Comparison of ENCODE assay signal across 10 cellular contexts in the genomic region with DNA sequence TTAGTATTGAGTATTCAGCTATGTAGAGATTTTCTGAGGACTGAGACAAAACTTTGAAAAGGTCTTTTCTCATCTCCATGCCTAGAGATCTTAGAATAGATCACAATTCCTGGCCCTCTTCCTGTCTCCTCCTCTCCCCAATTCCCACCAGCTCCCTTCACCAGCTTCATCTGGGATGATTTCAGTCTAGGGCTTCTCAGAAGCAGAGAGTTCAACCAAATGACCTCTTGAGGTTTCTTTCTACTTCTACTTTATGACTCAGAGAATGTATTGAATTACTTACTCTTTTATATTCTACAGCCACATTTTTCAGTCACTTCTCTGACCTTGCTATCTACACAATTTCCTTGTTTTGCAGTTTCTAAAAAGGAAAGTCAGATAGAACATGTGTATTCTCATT. TPM values are rescaled to one million over a fixed set of nuclear protein-coding genes. Genes with fewer than 3 reads are reported as not detected.
DNase-seq lines count a peak whose midpoint lies in the region; ATAC-seq and TF ChIP-seq lines count a peak whose summit lies in the region.
"Had no signal": no experiment of that assay in that cellular context is flagged by ENCODE, and none has a peak within 500 bp of the region (broad histone marks: within the 10 kb centered on the region; RNA-seq: fewer than 3 reads in every experiment).

No MANE protein-coding gene starts in this region.

- H3K4me2 ChIP-seq in KMS-11 = peak overlapping the region; percentile 33; the same call in 1 of the 2 replicates
- no peak overlapping the region for H3K4me2 ChIP-seq in mesenchymal stem cell (ENCODE audit: low read length, poor library complexity, severe bottlenecking)

- H4K20me1 ChIP-seq in KMS-11 (ENCODE audit: insufficient read depth) = no peaks in the 10 kb centered on the region

- no peak overlapping the region for H2BK15ac ChIP-seq in mesenchymal stem cell (ENCODE audit: low read depth, poor library complexity, severe bottlenecking)

- no peak overlapping the region for H2BK120ac ChIP-seq in mesenchymal stem cell (ENCODE audit: low read depth, low read length)

- H3K9ac ChIP-seq in KMS-11 = no peak overlapping the region
- H3K9ac ChIP-seq in mesenchymal stem cell (ENCODE audit: low read length) = peak overlapping the region; percentile 70

- H3K79me2 ChIP-seq in KMS-11 (ENCODE audit: insufficient read depth, low read depth) = no peaks in the 10 kb centered on the region

- TF ChIP-seq POLR2A in esophagus muscularis mucosa (IDR thresholded peaks at IDR 0.05; ENCODE audit: low read depth) = no peak

- no peak overlapping the region for H4K8ac ChIP-seq in mesenchymal stem cell (ENCODE audit: low read length)

- H4K91ac ChIP-seq in mesenchymal stem cell (ENCODE audit: low read length) = no peak overlapping the region

- H2AFZ ChIP-seq in KMS-11 (ENCODE audit: low read depth) (no peak overlapping the region; the same call in 1 of the 2 replicates), mesenchymal stem cell (ENCODE audit: low read depth, low read length) (no peak overlapping the region)

- H2BK12ac ChIP-seq in mesenchymal stem cell (ENCODE audit: low read length in 2 of 2) = no peak overlapping the region

- H3K36me3 ChIP-seq in KMS-11 (ENCODE audit: insufficient read depth) (no peaks in the 10 kb centered on the region), mesenchymal stem cell (ENCODE audit: control insufficient read depth in 1 of 2, insufficient read depth in 2 of 2, low read depth in 1 of 2, low read length in 2 of 2) (no peaks in the 10 kb centered on the region), esophagus muscularis mucosa (no peaks in the 10 kb centered on the region)

- H3K18ac ChIP-seq in mesenchymal stem cell (ENCODE audit: low read depth in 1 of 2, low read length in 2 of 2) = no peak overlapping the region

- H3K27ac ChIP-seq in KMS-11 (peak overlapping the region; percentile 30; the same call in 1 of the 2 replicates), mesenchymal stem cell (ENCODE audit: low read length, poor library complexity, severe bottlenecking) (peak overlapping the region; percentile 98), esophagus muscularis mucosa (replicated peaks in 1 of 4) (no peak overlapping the region)

- TF ChIP-seq CTCF in AG09309 (IDR thresholded peaks at IDR 0.05; ENCODE audit: control insufficient read depth, insufficient read depth, low read depth, low read length, missing control alignments) = no peak
- TF ChIP-seq CTCF in KMS-11 (conservative IDR thresholded peaks at IDR 0.05; ENCODE audit: low read depth, low read length) = no peak
- no peak for TF ChIP-seq CTCF in esophagus muscularis mucosa (IDR thresholded peaks at IDR 0.05)

- no peaks in the 10 kb centered on the region for H3K79me1 ChIP-seq in mesenchymal stem cell (replicated peaks; ENCODE audit: low read length, poor library complexity, severe bottlenecking)

- peak overlapping the region; percentile 98 for H2AK5ac ChIP-seq in mesenchymal stem cell (ENCODE audit: low read length, severe bottlenecking)

- no peak overlapping the region for H3K23ac ChIP-seq in mesenchymal stem cell (ENCODE audit: low read length in 2 of 2)

- H3K27me3 ChIP-seq in KMS-11 (ENCODE audit: insufficient read depth, low read depth) = no peaks in the 10 kb centered on the region
- no peaks in the 10 kb centered on the region for H3K27me3 ChIP-seq in mesenchymal stem cell (ENCODE audit: control insufficient read depth in 1 of 2, insufficient read depth in 1 of 2, low read length in 2 of 2)
- no peaks in the 10 kb centered on the region for H3K27me3 ChIP-seq in esophagus muscularis mucosa

- DNase-seq in AG09309 (ENCODE audit: low read depth) (peak; percentile 64), brain pericyte (ENCODE audit: low read depth, low spot score) (peak; percentile 61), mesenchymal stem cell (peak; percentile 95), NCI-H526 treated with DMSO at 0.1 percent for 48 hours (lab: John Stamatoyannopoulos, UW) (no peak), esophagus muscularis mucosa (ENCODE audit: extremely low spot score) (no peak), NCI-H2107 (lab: John Stamatoyannopoulos, UW) (no peak)
- DNase-seq: NCI-H187; stimulated activated CD4-positive, alpha-beta T cell treated with anti-CD3 and anti-CD28 coated beads, Interleukin-12 subunit alpha, Interleukin-12 subunit beta, amount 100 ng/mL, for 4 hours had no signal

- H3K9me3 ChIP-seq in mesenchymal stem cell (ENCODE audit: control insufficient read depth, low read length) = peaks cover 11% of the 10 kb centered on the region
- no peaks in the 10 kb centered on the region for H3K9me3 ChIP-seq in esophagus muscularis mucosa

- H2BK5ac ChIP-seq in mesenchymal stem cell (ENCODE audit: low read depth, low read length, poor library complexity, severe bottlenecking) = no peak overlapping the region

- no peak for TF ChIP-seq EP300 in esophagus muscularis mucosa (IDR thresholded peaks at IDR 0.05)

- ATAC-seq in GM21717 (IDR thresholded peaks at IDR 0.05; ENCODE audit: unreplicated experiment) = no peak

- H3K4ac ChIP-seq in mesenchymal stem cell (ENCODE audit: low read depth in 1 of 2, low read length in 2 of 2) = no peak overlapping the region

- no peak overlapping the region for H3K14ac ChIP-seq in mesenchymal stem cell (ENCODE audit: low read length in 2 of 2)

- H3K4me1 ChIP-seq in KMS-11 (ENCODE audit: low read depth, poor library complexity, severe bottlenecking) = peaks cover 28% of the 10 kb centered on the region
- peaks cover 2% of the 10 kb centered on the region for H3K4me1 ChIP-seq in mesenchymal stem cell (ENCODE audit: control insufficient read depth, insufficient read depth, low read depth, low read length)
- H3K4me1 ChIP-seq in esophagus muscularis mucosa = no peaks in the 10 kb centered on the region

- H3K4me3 ChIP-seq in AG09309 (ENCODE audit: control insufficient read depth, low read depth, low read length) = no peak overlapping the region
- H3K4me3 ChIP-seq in KMS-11 (IDR thresholded peaks at IDR 0.05; ENCODE audit: insufficient read depth, low read depth, low read length) = no peak overlapping the region
- peak overlapping the region in 1 of 2 experiments; percentile 46 for H3K4me3 ChIP-seq in mesenchymal stem cell (ENCODE audit: insufficient read depth in 1 of 2, low read depth in 1 of 2, low read length in 2 of 2)
- no peak overlapping the region for H3K4me3 ChIP-seq in esophagus muscularis mucosa

- intact Hi-C loops in esophagus muscularis mucosa (cut with DNase I) = no loop called here

RNA-seq across cellular contexts. Expression of a gene that starts 19.4 kb away (rescaled TPM):
- 125 TPM for polyA plus RNA-seq in mesenchymal stem cell (2013, experiment 1 of 2)
- 124 TPM for polyA plus RNA-seq in mesenchymal stem cell (2013, experiment 2 of 2)
- total RNA-seq in esophagus muscularis mucosa = 10 to 100 TPM; 54.5 to 99.9 (median 73.4) TPM

Comparison
In these comparisons a context has a peak if more than half of its experiments do, and no peak if none do; other contexts are left out.
1. DNase-seq: peak in AG09309 (single experiment), brain pericyte (single experiment) and mesenchymal stem cell (single experiment); none in NCI-H526 treated with DMSO at 0.1 percent for 48 hours (single experiment), esophagus muscularis mucosa (single experiment) and NCI-H2107 (single experiment).
2. H3K27ac ChIP-seq: peak in KMS-11 (single experiment) and mesenchymal stem cell (single experiment); none in esophagus muscularis mucosa (0 of 4).